Comparison of ENCODE assay signal across 14 cellular contexts in the genomic region with DNA sequence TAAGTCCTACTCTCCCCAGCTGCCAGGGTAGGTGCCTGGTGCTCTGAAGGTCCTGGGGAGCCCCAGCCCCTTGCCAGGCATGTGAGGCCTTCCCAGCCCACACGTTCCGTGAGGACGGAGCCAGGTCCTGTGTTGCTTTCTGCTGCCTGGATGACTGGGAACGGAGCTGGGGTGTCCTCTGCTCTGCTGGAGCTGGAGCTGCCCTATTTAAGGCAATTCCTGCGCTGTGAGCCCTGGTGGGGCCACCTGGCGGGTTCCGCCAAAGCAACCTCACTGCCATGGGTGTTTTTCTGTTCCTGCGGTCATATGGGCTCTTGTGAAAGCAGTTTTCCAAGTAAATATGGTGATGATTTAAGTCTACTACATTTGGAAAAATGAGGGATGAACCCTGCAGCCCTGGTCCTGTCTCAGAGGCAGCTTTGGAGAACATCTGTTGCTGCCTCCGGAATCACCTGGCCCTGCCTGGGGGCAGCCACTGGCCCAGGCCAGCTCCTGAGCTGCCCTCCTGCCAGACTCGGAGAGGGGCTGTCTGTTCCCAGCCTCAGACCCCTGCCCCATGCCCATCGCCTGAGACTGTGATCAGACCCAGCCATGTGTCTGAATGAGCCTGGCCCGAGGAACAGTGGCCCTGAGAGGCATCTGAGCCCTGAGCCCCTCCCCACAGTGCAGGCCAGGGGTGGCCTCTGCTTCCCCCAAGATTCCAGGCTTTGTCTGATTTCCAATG. TPM values are rescaled to one million over a fixed set of nuclear protein-coding genes. Genes with fewer than 3 reads are reported as not detected.
DNase-seq lines count a peak whose midpoint lies in the region; ATAC-seq and TF ChIP-seq lines count a peak whose summit lies in the region.
"Had no signal": no experiment of that assay in that cellular context is flagged by ENCODE, and none has a peak within 500 bp of the region (broad histone marks: within the 10 kb centered on the region; RNA-seq: fewer than 3 reads in every experiment).

No MANE protein-coding gene starts in this region.

- H3K27me3 Mint-ChIP-seq in Caco-2 (ENCODE audit: insufficient read depth, unreplicated experiment), result no peaks in the 10 kb centered on the region

- peak overlapping the region; percentile 70 for H3K27ac Mint-ChIP-seq in Caco-2 (ENCODE audit: unreplicated experiment)
- H3K27ac Mint-ChIP-seq: activated naive CD8-positive, alpha-beta T cell treated with anti-CD3 and anti-CD28 coated beads, Interleukin-2, amount 50 U/mL, for 24 hours; CD8-positive, alpha-beta memory T cell had no signal

- POLR2A ChIA-PET in Caco-2 (lab: Charles Lee), result interaction anchor here (0.6 kb wide), 1 partner anchor 336 kb away, joined by 4 read pairs; no protein-coding TSS in a partner anchor

- H3K4me1 ChIP-seq in Caco-2 (peaks cover 33% of the 10 kb centered on the region), HUES64 (ENCODE audit: insufficient read depth, low read length) (peaks cover 20% of the 10 kb centered on the region), fibroblast of lung (ENCODE audit: control insufficient read depth, extremely low read depth, insufficient read depth, low read length) (peaks cover 22% of the 10 kb centered on the region)

- H3K9ac ChIP-seq in HUES64 (ENCODE audit: low read depth, low read length), result peak overlapping the region; percentile 68
- H3K9ac ChIP-seq in fibroblast of lung (ENCODE audit: insufficient read depth, low read length), result peak overlapping the region; percentile 67

- CTCF ChIA-PET in Caco-2 (lab: Charles Lee), result no interaction called here

- H3K9me3 ChIP-seq in Caco-2 (no peaks in the 10 kb centered on the region), HUES64 (ENCODE audit: insufficient read depth, low read depth, low read length) (no peaks in the 10 kb centered on the region), fibroblast of lung (ENCODE audit: control insufficient read depth, insufficient read depth, low read depth, low read length) (no peaks in the 10 kb centered on the region)
- H3K9me3 ChIP-seq: neutrophil had no signal

- no peak overlapping the region for H2AFZ ChIP-seq in fibroblast of lung (ENCODE audit: low read length)

- peak overlapping the region; percentile 34 for H3K4me3 Mint-ChIP-seq in Caco-2 (ENCODE audit: unreplicated experiment)
- H3K4me3 Mint-ChIP-seq: activated naive CD8-positive, alpha-beta T cell treated with anti-CD3 and anti-CD28 coated beads, Interleukin-2, amount 50 U/mL, for 24 hours; CD8-positive, alpha-beta memory T cell had no signal

- intact Hi-C loops in Caco-2 (cut with micrococcal nuclease; ENCODE audit: unreplicated experiment), result no loop called here
- intact Hi-C loops in sciatic nerve (cut with DNase I), result no loop called here

- peak overlapping the region; percentile 63 for H3K4me2 ChIP-seq in fibroblast of lung (ENCODE audit: extremely low read depth, insufficient read depth, low read length)

- DNase-seq in Caco-2 (peak in 1 of 2 experiments; percentile 25), fibroblast of lung (ENCODE audit: low read depth in 2 of 2) (no peak), sciatic nerve (ENCODE audit: low spot score) (peak; percentile 61), iPS-NIHi7 (ENCODE audit: extremely low spot score) (no peak), cerebellum (ENCODE audit: low spot score) (no peak)
- DNase-seq in stimulated activated CD4-positive, alpha-beta T cell treated with anti-CD3 and anti-CD28 coated beads, Interleukin-4, amount 100 ng/mL, for 1 hour, result no peak
- DNase-seq in stimulated activated CD4-positive, alpha-beta T cell treated with anti-CD3 and anti-CD28 coated beads, Interleukin-4, amount 100 ng/mL, for 24 hours, result no peak
- DNase-seq: activated naive CD8-positive, alpha-beta T cell treated with anti-CD3 and anti-CD28 coated beads, Interleukin-2, amount 50 U/mL, for 24 hours; MV-4-11; NCI-H345; stimulated activated CD4-positive, alpha-beta T cell treated with anti-CD3 and anti-CD28 coated beads, Interleukin-4, amount 100 ng/mL, for 4 hours had no signal

- no peak for ATAC-seq in sciatic nerve

- H3K27me3 ChIP-seq in Caco-2 (replicated peaks; ENCODE audit: control insufficient read depth, insufficient read depth, low read length) (no peaks in the 10 kb centered on the region), HUES64 (ENCODE audit: insufficient read depth, low read length) (peaks cover 35% of the 10 kb centered on the region), fibroblast of lung (ENCODE audit: control insufficient read depth, insufficient read depth, low read length) (no peaks in the 10 kb centered on the region)

- 91% methylated on average over 12 of the region's 12 CpGs for WGBS in HUES64

- no peaks in the 10 kb centered on the region for H3K9me3 Mint-ChIP-seq in Caco-2 (ENCODE audit: unreplicated experiment)
- H3K9me3 Mint-ChIP-seq: CD8-positive, alpha-beta memory T cell had no signal

- H3K36me3 ChIP-seq in Caco-2 (ENCODE audit: control insufficient read depth, insufficient read depth, low read length), result no peaks in the 10 kb centered on the region
- H3K36me3 ChIP-seq in HUES64 (ENCODE audit: insufficient read depth, low read length), result no peaks in the 10 kb centered on the region
- no peaks in the 10 kb centered on the region for H3K36me3 ChIP-seq in fibroblast of lung (ENCODE audit: control insufficient read depth, insufficient read depth, low read length)
- H3K36me3 ChIP-seq: neutrophil had no signal

- no peak overlapping the region for H3K4me3 ChIP-seq in Caco-2 (ENCODE audit: low read depth, low read length)
- H3K4me3 ChIP-seq in HUES64 (ENCODE audit: low read length), result no peak overlapping the region
- H3K4me3 ChIP-seq in fibroblast of lung (replicated peaks in 1 of 4; ENCODE audit: control extremely low read depth in 1 of 4, insufficient read depth in 1 of 4, low read depth in 3 of 4, low read length in 4 of 4), result no peak overlapping the region

- H3K36me3 Mint-ChIP-seq in Caco-2 (ENCODE audit: insufficient read depth, unreplicated experiment), result no peaks in the 10 kb centered on the region
- H3K36me3 Mint-ChIP-seq: CD8-positive, alpha-beta memory T cell had no signal

- no peak for TF ChIP-seq CTCF in Caco-2 (IDR thresholded peaks at IDR 0.05; ENCODE audit: insufficient read depth in 1 of 2, low read depth in 1 of 2, low read length in 1 of 2, severe bottlenecking in 1 of 2, unreplicated experiment in 1 of 2)
- no peak for TF ChIP-seq CTCF in fibroblast of lung (conservative IDR thresholded peaks at IDR 0.05 in 1 of 2, IDR thresholded peaks at IDR 0.05 in 1 of 2; ENCODE audit: low read depth in 1 of 2, low read length in 2 of 2)

- H3K27ac ChIP-seq in HUES64 (ENCODE audit: low read depth, low read length) (peak overlapping the region; percentile 62), fibroblast of lung (ENCODE audit: insufficient read depth, low read length) (peak overlapping the region; percentile 85)
- H3K27ac ChIP-seq: neutrophil had no signal

- peaks cover 6% of the 10 kb centered on the region for H3K4me1 Mint-ChIP-seq in Caco-2 (ENCODE audit: low read depth, unreplicated experiment)

- no TSS peak for BruUV-seq in Caco-2 (replicated peaks; lab: Mats Ljungman, UMichigan)

- H3K79me2 ChIP-seq in fibroblast of lung (ENCODE audit: control insufficient read depth, insufficient read depth, low read length), result no peaks in the 10 kb centered on the region

- H4K20me1 ChIP-seq in fibroblast of lung (ENCODE audit: control insufficient read depth, extremely low read depth, insufficient read depth, low read length), result no peaks in the 10 kb centered on the region

RNA-seq across cellular contexts. Expression of a gene that starts 33.2 kb away (rescaled TPM):
- total RNA-seq in Caco-2 (2022) (25.4 and 26.0 TPM in 2 replicates), fibroblast of lung (5.6 and 6.1 TPM in 2 replicates), sciatic nerve (16.6 TPM), cerebellum (5.3 TPM)
- polyA plus RNA-seq in HUES64 (2013, experiment 1 of 2), result 11.8 TPM
- polyA plus RNA-seq in HUES64 (2013, experiment 2 of 2), result 17.2 TPM
- 10.0 and 21.2 TPM in 2 replicates for polyA plus RNA-seq in fibroblast of lung
- polyA plus RNA-seq in fibroblast of lung (2012), result 10.7 and 18.2 TPM in 2 replicates
- 74.1 and 108 TPM in 2 replicates for polyA minus RNA-seq in fibroblast of lung (ENCODE audit: low replicate concordance)

RNA-seq across cellular contexts. Expression of a gene that starts 51.4 kb away (rescaled TPM):
- total RNA-seq in Caco-2 (2022) (8.7 and 9.6 TPM in 2 replicates), fibroblast of lung (0.26 and 0.33 TPM in 2 replicates), sciatic nerve (0.45 TPM), cerebellum (3.0 TPM)
- not detected for polyA plus RNA-seq in HUES64 (2013, experiment 1 of 2)
- polyA plus RNA-seq in HUES64 (2013, experiment 2 of 2), result 0.44 TPM
- polyA plus RNA-seq in fibroblast of lung, result 0.05 and 0.07 TPM in 2 replicates
- 0.86 and 1.7 TPM in 2 replicates for polyA plus RNA-seq in fibroblast of lung (2012)
- not detected in 2 replicates for polyA minus RNA-seq in fibroblast of lung (ENCODE audit: low replicate concordance)
- total RNA-seq: CD8-positive, alpha-beta memory T cell had no signal

RNA-seq across cellular contexts. Expression of a gene that starts 57.8 kb away (rescaled TPM):
- total RNA-seq in Caco-2 (2022), result 26.4 and 26.9 TPM in 2 replicates
- polyA plus RNA-seq in HUES64 (2013, experiment 1 of 2), result 0.85 TPM
- polyA plus RNA-seq in HUES64 (2013, experiment 2 of 2), result 0.38 TPM
- 10.3 and 11.1 TPM in 2 replicates for total RNA-seq in fibroblast of lung
- 2.1 and 3.1 TPM in 2 replicates for polyA plus RNA-seq in fibroblast of lung
- 5.9 TPM in 2 replicates for polyA plus RNA-seq in fibroblast of lung (2012)
- polyA minus RNA-seq in fibroblast of lung (ENCODE audit: low replicate concordance), result 4.8 and 6.4 TPM in 2 replicates
- 36.7 TPM for total RNA-seq in sciatic nerve
- total RNA-seq in cerebellum, result 16.7 TPM
